1 cellular context compared by ENCODE assay signal in the genomic region with DNA sequence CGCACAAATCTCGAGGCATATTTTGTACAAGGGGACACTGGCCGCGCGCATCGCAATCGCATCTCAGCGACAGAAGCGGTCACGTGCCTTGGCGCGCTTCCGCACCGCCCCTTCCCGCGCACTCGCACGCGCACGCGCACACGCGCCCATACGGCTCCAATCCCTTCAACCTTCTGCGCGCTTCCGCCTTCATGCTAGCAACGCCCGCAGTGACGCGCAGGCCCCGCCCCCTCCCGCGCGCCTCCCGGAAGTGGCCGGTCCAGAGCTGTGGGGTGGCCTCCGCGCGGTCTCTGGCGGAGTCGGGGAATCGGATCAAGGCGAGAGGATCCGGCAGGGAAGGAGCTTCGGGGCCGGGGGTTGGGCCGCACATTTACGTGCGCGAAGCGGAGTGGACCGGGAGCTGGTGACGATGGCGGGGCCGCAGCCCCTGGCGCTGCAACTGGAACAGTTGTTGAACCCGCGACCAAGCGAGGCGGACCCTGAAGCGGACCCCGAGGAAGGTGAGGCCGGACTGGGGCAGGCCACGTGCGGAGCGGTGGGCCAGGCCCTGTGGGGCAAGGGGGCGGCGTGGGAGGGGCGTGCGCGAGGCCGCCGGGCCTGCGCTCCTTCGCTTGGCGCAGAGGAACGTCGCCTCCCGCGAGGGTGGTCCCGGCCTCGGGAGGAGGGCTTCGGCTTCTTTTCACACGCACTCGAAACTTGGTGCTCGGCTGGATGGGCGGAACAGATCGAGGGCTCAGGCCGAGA.
A peak's percentile ranks its signal among the peaks of the same experiment; 100 is the strongest.
TF ChIP-seq lines count a peak whose summit lies in the region.

AATF (plus strand) TSS at position 238 of the 744 bp plus-strand sequence; CDS start at position 410, 172 bp downstream.

TF ChIP-seq in HepG2, 621 proteins besides CTCF, POLR2A, EP300 and RAD21 (continued from another document and continues in another):
- peak; percentile 98 for TF ChIP-seq NRL (CRISPR knock-in tag; IDR thresholded peaks at IDR 0.05; ENCODE audit: borderline replicate concordance)
- TF ChIP-seq ZNF232 (CRISPR knock-in tag; IDR thresholded peaks at IDR 0.05; ENCODE audit: borderline replicate concordance): peak; percentile 98
- TF ChIP-seq GPN1 (CRISPR knock-in tag; IDR thresholded peaks at IDR 0.05; ENCODE audit: borderline replicate concordance): peak; percentile 83; the same call in 1 of the 2 replicates
- peak; percentile 98 for TF ChIP-seq BRCA1 (CRISPR knock-in tag; IDR thresholded peaks at IDR 0.05)
- TF ChIP-seq CCAR2 (optimal IDR thresholded peaks at IDR 0.05; ENCODE audit: low read depth, low read length): no peak
- TF ChIP-seq, protein P1, sequence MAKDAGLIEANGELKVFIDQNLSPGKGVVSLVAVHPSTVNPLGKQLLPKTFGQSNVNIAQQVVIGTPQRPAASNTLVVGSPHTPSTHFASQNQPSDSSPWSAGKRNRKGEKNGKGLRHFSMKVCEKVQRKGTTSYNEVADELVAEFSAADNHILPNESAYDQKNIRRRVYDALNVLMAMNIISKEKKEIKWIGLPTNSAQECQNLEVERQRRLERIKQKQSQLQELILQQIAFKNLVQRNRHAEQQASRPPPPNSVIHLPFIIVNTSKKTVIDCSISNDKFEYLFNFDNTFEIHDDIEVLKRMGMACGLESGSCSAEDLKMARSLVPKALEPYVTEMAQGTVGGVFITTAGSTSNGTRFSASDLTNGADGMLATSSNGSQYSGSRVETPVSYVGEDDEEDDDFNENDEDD (CRISPR knock-in tag; IDR thresholded peaks at IDR 0.05; ENCODE audit: borderline replicate concordance): peak; percentile 100
- no peak for TF ChIP-seq GATA4 (IDR thresholded peaks at IDR 0.05; ENCODE audit: borderline replicate concordance, low read depth)
- TF ChIP-seq, protein P2, sequence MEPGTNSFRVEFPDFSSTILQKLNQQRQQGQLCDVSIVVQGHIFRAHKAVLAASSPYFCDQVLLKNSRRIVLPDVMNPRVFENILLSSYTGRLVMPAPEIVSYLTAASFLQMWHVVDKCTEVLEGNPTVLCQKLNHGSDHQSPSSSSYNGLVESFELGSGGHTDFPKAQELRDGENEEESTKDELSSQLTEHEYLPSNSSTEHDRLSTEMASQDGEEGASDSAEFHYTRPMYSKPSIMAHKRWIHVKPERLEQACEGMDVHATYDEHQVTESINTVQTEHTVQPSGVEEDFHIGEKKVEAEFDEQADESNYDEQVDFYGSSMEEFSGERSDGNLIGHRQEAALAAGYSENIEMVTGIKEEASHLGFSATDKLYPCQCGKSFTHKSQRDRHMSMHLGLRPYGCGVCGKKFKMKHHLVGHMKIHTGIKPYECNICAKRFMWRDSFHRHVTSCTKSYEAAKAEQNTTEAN (CRISPR knock-in tag; conservative IDR thresholded peaks at IDR 0.05): peak; percentile 95
- TF ChIP-seq RFX5 (IDR thresholded peaks at IDR 0.05; ENCODE audit: low read depth, low read length): no peak
- TF ChIP-seq RXRA (CRISPR knock-in tag; IDR thresholded peaks at IDR 0.05): peak; percentile 78; the same call in 1 of the 2 replicates
- peak; percentile 94 for TF ChIP-seq ZNF124 (CRISPR knock-in tag; IDR thresholded peaks at IDR 0.05)
- peak; percentile 94; the same call in 1 of the 2 replicates for TF ChIP-seq ZNF776 (CRISPR knock-in tag; IDR thresholded peaks at IDR 0.05)
- TF ChIP-seq ZSCAN29 (CRISPR knock-in tag; conservative IDR thresholded peaks at IDR 0.05): peak; percentile 73; the same call in 1 of the 2 replicates
- TF ChIP-seq ATF5 (CRISPR knock-in tag; IDR thresholded peaks at IDR 0.05; ENCODE audit: low read depth): peak; percentile 94; the same call in 1 of the 2 replicates
- peak; percentile 53; the same call in 1 of the 2 replicates for TF ChIP-seq ZBTB7A (CRISPR knock-in tag; IDR thresholded peaks at IDR 0.05)
- peak; percentile 93 for TF ChIP-seq ZSCAN25 (CRISPR knock-in tag; IDR thresholded peaks at IDR 0.05)
- TF ChIP-seq SMC3 (IDR thresholded peaks at IDR 0.05; ENCODE audit: low read length): no peak
- TF ChIP-seq, protein P3, sequence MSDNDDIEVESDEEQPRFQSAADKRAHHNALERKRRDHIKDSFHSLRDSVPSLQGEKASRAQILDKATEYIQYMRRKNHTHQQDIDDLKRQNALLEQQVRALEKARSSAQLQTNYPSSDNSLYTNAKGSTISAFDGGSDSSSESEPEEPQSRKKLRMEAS (IDR thresholded peaks at IDR 0.05): peak; percentile 99
- TF ChIP-seq ZBTB3 (CRISPR knock-in tag; IDR thresholded peaks at IDR 0.05; ENCODE audit: borderline replicate concordance, low read depth): peak; percentile 76; the same call in 1 of the 2 replicates
- TF ChIP-seq ZNF350 (CRISPR knock-in tag; IDR thresholded peaks at IDR 0.05; ENCODE audit: borderline replicate concordance, low read depth): peak; percentile 93
- TF ChIP-seq ATRX (CRISPR knock-in tag; IDR thresholded peaks at IDR 0.05; ENCODE audit: borderline replicate concordance): no peak
- TF ChIP-seq ZKSCAN8 (CRISPR knock-in tag; IDR thresholded peaks at IDR 0.05; ENCODE audit: borderline replicate concordance): peak; percentile 68; the same call in 1 of the 2 replicates
- peak; percentile 85; the same call in 1 of the 2 replicates for TF ChIP-seq ZSCAN22 (CRISPR knock-in tag; IDR thresholded peaks at IDR 0.05)
- TF ChIP-seq, protein P4, sequence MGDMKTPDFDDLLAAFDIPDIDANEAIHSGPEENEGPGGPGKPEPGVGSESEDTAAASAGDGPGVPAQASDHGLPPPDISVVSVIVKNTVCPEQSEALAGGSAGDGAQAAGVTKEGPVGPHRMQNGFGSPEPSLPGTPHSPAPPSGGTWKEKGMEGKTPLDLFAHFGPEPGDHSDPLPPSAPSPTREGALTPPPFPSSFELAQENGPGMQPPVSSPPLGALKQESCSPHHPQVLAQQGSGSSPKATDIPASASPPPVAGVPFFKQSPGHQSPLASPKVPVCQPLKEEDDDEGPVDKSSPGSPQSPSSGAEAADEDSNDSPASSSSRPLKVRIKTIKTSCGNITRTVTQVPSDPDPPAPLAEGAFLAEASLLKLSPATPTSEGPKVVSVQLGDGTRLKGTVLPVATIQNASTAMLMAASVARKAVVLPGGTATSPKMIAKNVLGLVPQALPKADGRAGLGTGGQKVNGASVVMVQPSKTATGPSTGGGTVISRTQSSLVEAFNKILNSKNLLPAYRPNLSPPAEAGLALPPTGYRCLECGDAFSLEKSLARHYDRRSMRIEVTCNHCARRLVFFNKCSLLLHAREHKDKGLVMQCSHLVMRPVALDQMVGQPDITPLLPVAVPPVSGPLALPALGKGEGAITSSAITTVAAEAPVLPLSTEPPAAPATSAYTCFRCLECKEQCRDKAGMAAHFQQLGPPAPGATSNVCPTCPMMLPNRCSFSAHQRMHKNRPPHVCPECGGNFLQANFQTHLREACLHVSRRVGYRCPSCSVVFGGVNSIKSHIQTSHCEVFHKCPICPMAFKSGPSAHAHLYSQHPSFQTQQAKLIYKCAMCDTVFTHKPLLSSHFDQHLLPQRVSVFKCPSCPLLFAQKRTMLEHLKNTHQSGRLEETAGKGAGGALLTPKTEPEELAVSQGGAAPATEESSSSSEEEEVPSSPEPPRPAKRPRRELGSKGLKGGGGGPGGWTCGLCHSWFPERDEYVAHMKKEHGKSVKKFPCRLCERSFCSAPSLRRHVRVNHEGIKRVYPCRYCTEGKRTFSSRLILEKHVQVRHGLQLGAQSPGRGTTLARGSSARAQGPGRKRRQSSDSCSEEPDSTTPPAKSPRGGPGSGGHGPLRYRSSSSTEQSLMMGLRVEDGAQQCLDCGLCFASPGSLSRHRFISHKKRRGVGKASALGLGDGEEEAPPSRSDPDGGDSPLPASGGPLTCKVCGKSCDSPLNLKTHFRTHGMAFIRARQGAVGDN (CRISPR knock-in tag; IDR thresholded peaks at IDR 0.05): peak; percentile 100
- TF ChIP-seq ELF3 (CRISPR knock-in tag; IDR thresholded peaks at IDR 0.05): peak; percentile 97
- TF ChIP-seq SOX6 (IDR thresholded peaks at IDR 0.05): no peak
- peak; percentile 65; the same call in 1 of the 2 replicates for TF ChIP-seq SOX6 (CRISPR knock-in tag; IDR thresholded peaks at IDR 0.05)
- TF ChIP-seq, protein P5, sequence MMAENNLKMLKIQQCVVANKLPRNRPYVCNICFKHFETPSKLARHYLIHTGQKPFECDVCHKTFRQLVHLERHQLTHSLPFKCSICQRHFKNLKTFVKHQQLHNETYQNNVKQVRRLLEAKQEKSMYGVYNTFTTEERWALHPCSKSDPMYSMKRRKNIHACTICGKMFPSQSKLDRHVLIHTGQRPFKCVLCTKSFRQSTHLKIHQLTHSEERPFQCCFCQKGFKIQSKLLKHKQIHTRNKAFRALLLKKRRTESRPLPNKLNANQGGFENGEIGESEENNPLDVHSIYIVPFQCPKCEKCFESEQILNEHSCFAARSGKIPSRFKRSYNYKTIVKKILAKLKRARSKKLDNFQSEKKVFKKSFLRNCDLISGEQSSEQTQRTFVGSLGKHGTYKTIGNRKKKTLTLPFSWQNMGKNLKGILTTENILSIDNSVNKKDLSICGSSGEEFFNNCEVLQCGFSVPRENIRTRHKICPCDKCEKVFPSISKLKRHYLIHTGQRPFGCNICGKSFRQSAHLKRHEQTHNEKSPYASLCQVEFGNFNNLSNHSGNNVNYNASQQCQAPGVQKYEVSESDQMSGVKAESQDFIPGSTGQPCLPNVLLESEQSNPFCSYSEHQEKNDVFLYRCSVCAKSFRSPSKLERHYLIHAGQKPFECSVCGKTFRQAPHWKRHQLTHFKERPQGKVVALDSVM (CRISPR knock-in tag; IDR thresholded peaks at IDR 0.05): peak; percentile 79; the same call in 1 of the 2 replicates
- TF ChIP-seq TBL1XR1 (IDR thresholded peaks at IDR 0.05; ENCODE audit: borderline replicate concordance, low read length, partially characterized antibody): no peak
- no peak for TF ChIP-seq U2AF2 (IDR thresholded peaks at IDR 0.05; ENCODE audit: low read depth, low read length)
- 0 out of 2 replicates have a peak, but pooled peaks have one; percentile 83 for TF ChIP-seq HOXA7 (CRISPR knock-in tag; IDR thresholded peaks at IDR 0.05)
- 0 out of 2 replicates have a peak, but pooled peaks have one; percentile 3 for TF ChIP-seq SOX13 (IDR thresholded peaks at IDR 0.05)
- peak in 1 of 2 experiments; percentile 57; a peak in 2 of 4 replicates for TF ChIP-seq SOX13 (CRISPR knock-in tag; conservative IDR thresholded peaks at IDR 0.05 in 1 of 2, IDR thresholded peaks at IDR 0.05 in 1 of 2)
- TF ChIP-seq GABPA (IDR thresholded peaks at IDR 0.05; ENCODE audit: low read depth, low read length): peak; percentile 67
- peak; percentile 87 for TF ChIP-seq GABPA (CRISPR knock-in tag; IDR thresholded peaks at IDR 0.05; ENCODE audit: low read depth)
- TF ChIP-seq ZNF205 (CRISPR knock-in tag; IDR thresholded peaks at IDR 0.05): peak; percentile 57; the same call in 1 of the 2 replicates
- peak; percentile 87; the same call in 1 of the 2 replicates for TF ChIP-seq ZNF850 (CRISPR knock-in tag; conservative IDR thresholded peaks at IDR 0.05)
- TF ChIP-seq REST (IDR thresholded peaks at IDR 0.05; ENCODE audit: borderline replicate concordance in 1 of 2, low read depth in 1 of 2, low read length in 2 of 2): no peak
- TF ChIP-seq, protein P6, sequence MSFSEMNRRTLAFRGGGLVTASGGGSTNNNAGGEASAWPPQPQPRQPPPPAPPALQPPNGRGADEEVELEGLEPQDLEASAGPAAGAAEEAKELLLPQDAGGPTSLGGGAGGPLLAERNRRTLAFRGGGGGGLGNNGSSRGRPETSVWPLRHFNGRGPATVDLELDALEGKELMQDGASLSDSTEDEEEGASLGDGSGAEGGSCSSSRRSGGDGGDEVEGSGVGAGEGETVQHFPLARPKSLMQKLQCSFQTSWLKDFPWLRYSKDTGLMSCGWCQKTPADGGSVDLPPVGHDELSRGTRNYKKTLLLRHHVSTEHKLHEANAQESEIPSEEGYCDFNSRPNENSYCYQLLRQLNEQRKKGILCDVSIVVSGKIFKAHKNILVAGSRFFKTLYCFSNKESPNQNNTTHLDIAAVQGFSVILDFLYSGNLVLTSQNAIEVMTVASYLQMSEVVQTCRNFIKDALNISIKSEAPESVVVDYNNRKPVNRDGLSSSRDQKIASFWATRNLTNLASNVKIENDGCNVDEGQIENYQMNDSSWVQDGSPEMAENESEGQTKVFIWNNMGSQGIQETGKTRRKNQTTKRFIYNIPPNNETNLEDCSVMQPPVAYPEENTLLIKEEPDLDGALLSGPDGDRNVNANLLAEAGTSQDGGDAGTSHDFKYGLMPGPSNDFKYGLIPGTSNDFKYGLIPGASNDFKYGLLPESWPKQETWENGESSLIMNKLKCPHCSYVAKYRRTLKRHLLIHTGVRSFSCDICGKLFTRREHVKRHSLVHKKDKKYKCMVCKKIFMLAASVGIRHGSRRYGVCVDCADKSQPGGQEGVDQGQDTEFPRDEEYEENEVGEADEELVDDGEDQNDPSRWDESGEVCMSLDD (CRISPR knock-in tag; IDR thresholded peaks at IDR 0.05; ENCODE audit: borderline replicate concordance): peak; percentile 81; the same call in 1 of the 2 replicates
- TF ChIP-seq MXD1 (CRISPR knock-in tag; IDR thresholded peaks at IDR 0.05): peak; percentile 98
- TF ChIP-seq KLF6 (CRISPR knock-in tag; IDR thresholded peaks at IDR 0.05): peak; percentile 94
- TF ChIP-seq RFX1 (IDR thresholded peaks at IDR 0.05): no peak
- TF ChIP-seq MAZ (IDR thresholded peaks at IDR 0.05; ENCODE audit: borderline replicate concordance, low read depth, low read length): peak; percentile 55; the same call in 1 of the 2 replicates
- TF ChIP-seq MAZ (CRISPR knock-in tag; IDR thresholded peaks at IDR 0.05; ENCODE audit: low read depth): peak; percentile 99
